1 cellular context compared by ENCODE assay signal in the genomic region with DNA sequence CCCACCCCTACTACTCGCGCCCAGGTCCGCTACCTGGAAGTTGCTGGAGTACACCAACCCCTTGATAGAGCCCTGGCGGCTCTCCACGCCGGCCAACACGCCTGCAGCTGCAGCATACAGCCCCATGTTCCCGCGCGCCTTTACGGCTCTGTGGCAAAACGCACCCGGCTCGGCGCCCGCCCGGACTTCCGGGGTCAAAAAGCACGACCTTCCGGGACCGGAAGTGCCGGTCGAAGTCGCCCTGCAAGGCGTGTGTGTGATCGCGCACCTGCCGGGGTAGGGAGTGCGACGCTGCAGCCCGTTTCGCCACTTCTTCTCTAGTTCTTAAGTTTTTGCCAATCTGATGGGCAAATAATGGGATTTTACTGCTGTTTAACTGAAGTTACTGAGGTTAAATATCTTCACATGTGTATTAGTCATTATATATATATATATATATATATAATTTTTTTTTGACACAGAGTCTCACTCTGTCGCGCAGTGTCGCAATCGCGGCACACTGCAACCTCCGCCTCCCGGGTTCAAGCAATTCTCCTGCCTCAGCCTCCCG.
TF ChIP-seq lines count a peak whose summit lies in the region.

NSUN5 (minus strand) TSS at position 162 of the 550 bp plus-strand sequence; CDS start at position 126, 36 bp downstream.

TF ChIP-seq in HepG2, 621 proteins besides CTCF, POLR2A, EP300 and RAD21 (continued from another document and continues in another):
- TF ChIP-seq, protein P1, sequence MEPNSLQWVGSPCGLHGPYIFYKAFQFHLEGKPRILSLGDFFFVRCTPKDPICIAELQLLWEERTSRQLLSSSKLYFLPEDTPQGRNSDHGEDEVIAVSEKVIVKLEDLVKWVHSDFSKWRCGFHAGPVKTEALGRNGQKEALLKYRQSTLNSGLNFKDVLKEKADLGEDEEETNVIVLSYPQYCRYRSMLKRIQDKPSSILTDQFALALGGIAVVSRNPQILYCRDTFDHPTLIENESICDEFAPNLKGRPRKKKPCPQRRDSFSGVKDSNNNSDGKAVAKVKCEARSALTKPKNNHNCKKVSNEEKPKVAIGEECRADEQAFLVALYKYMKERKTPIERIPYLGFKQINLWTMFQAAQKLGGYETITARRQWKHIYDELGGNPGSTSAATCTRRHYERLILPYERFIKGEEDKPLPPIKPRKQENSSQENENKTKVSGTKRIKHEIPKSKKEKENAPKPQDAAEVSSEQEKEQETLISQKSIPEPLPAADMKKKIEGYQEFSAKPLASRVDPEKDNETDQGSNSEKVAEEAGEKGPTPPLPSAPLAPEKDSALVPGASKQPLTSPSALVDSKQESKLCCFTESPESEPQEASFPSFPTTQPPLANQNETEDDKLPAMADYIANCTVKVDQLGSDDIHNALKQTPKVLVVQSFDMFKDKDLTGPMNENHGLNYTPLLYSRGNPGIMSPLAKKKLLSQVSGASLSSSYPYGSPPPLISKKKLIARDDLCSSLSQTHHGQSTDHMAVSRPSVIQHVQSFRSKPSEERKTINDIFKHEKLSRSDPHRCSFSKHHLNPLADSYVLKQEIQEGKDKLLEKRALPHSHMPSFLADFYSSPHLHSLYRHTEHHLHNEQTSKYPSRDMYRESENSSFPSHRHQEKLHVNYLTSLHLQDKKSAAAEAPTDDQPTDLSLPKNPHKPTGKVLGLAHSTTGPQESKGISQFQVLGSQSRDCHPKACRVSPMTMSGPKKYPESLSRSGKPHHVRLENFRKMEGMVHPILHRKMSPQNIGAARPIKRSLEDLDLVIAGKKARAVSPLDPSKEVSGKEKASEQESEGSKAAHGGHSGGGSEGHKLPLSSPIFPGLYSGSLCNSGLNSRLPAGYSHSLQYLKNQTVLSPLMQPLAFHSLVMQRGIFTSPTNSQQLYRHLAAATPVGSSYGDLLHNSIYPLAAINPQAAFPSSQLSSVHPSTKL (CRISPR knock-in tag; IDR thresholded peaks at IDR 0.05), result peak; percentile 68
- TF ChIP-seq XBP1 (CRISPR knock-in tag; IDR thresholded peaks at IDR 0.05) (0 out of 2 replicates have a peak, but pooled peaks have one; percentile 56), ZKSCAN1 (IDR thresholded peaks at IDR 0.05; ENCODE audit: low read length) (no peak), ZNF7 (CRISPR knock-in tag; IDR thresholded peaks at IDR 0.05) (no peak), ZNF24 (IDR thresholded peaks at IDR 0.05) (no peak), ZNF33A (CRISPR knock-in tag; IDR thresholded peaks at IDR 0.05; ENCODE audit: borderline replicate concordance) (0 out of 2 replicates have a peak, but pooled peaks have one; percentile 25), ZNF143 (CRISPR knock-in tag; IDR thresholded peaks at IDR 0.05) (peak; percentile 71), UBTF (CRISPR knock-in tag; IDR thresholded peaks at IDR 0.05) (no peak), CBFB (CRISPR knock-in tag; IDR thresholded peaks at IDR 0.05) (peak; percentile 59; the same call in 1 of the 2 replicates), KDM5B (CRISPR knock-in tag; IDR thresholded peaks at IDR 0.05; ENCODE audit: borderline replicate concordance) (peak; percentile 95; the same call in 1 of the 2 replicates), RBM39 (IDR thresholded peaks at IDR 0.05; ENCODE audit: low read depth, low read length, poor library complexity, severe bottlenecking) (peak; percentile 66), ZNF570 (CRISPR knock-in tag; IDR thresholded peaks at IDR 0.05; ENCODE audit: borderline replicate concordance) (no peak), NR2F1 (CRISPR knock-in tag; IDR thresholded peaks at IDR 0.05) (peak; percentile 88 to 91), ZNF564 (CRISPR knock-in tag; IDR thresholded peaks at IDR 0.05) (peak; percentile 85; the same call in 1 of the 2 replicates), RORA (CRISPR knock-in tag; IDR thresholded peaks at IDR 0.05) (no peak), DRAP1 (CRISPR knock-in tag; IDR thresholded peaks at IDR 0.05) (peak; percentile 73), ZNF136 (CRISPR knock-in tag; IDR thresholded peaks at IDR 0.05; ENCODE audit: low read depth) (peak; percentile 40; the same call in 1 of the 2 replicates), SOX5 (CRISPR knock-in tag; IDR thresholded peaks at IDR 0.05; ENCODE audit: borderline replicate concordance) (peak; percentile 54; the same call in 1 of the 2 replicates), MATR3 (CRISPR knock-in tag; IDR thresholded peaks at IDR 0.05) (no peak), ZNF552 (CRISPR knock-in tag; IDR thresholded peaks at IDR 0.05; ENCODE audit: borderline replicate concordance) (peak; percentile 93; the same call in 1 of the 2 replicates), KAT8 (CRISPR knock-in tag; IDR thresholded peaks at IDR 0.05) (peak; percentile 98), NR3C1 (CRISPR knock-in tag; IDR thresholded peaks at IDR 0.05) (no peak), TCF12 (IDR thresholded peaks at IDR 0.05) (no peak), TCF12 (CRISPR knock-in tag; IDR thresholded peaks at IDR 0.05) (no peak), ESRRA (CRISPR knock-in tag; IDR thresholded peaks at IDR 0.05; ENCODE audit: low read depth) (peak; percentile 92; the same call in 1 of the 2 replicates), SMC3 (IDR thresholded peaks at IDR 0.05; ENCODE audit: low read length) (no peak), GRHL1 (CRISPR knock-in tag; conservative IDR thresholded peaks at IDR 0.05) (no peak), ZNF616 (CRISPR knock-in tag; IDR thresholded peaks at IDR 0.05; ENCODE audit: low read depth) (peak; percentile 70; the same call in 1 of the 2 replicates), ZNF234 (CRISPR knock-in tag; conservative IDR thresholded peaks at IDR 0.05) (no peak), ZFP90 (CRISPR knock-in tag; IDR thresholded peaks at IDR 0.05; ENCODE audit: borderline replicate concordance) (peak; percentile 82), ZFP36 (IDR thresholded peaks at IDR 0.05; ENCODE audit: borderline replicate concordance, low read depth, low read length, partially characterized antibody) (no peak), DMAP1 (CRISPR knock-in tag; IDR thresholded peaks at IDR 0.05) (peak; percentile 91), ARID2 (CRISPR knock-in tag; IDR thresholded peaks at IDR 0.05; ENCODE audit: borderline replicate concordance) (no peak), SSRP1 (CRISPR knock-in tag; IDR thresholded peaks at IDR 0.05) (no peak), ZNF546 (CRISPR knock-in tag; conservative IDR thresholded peaks at IDR 0.05) (peak; percentile 90; the same call in 1 of the 2 replicates)
- TF ChIP-seq, protein P2, sequence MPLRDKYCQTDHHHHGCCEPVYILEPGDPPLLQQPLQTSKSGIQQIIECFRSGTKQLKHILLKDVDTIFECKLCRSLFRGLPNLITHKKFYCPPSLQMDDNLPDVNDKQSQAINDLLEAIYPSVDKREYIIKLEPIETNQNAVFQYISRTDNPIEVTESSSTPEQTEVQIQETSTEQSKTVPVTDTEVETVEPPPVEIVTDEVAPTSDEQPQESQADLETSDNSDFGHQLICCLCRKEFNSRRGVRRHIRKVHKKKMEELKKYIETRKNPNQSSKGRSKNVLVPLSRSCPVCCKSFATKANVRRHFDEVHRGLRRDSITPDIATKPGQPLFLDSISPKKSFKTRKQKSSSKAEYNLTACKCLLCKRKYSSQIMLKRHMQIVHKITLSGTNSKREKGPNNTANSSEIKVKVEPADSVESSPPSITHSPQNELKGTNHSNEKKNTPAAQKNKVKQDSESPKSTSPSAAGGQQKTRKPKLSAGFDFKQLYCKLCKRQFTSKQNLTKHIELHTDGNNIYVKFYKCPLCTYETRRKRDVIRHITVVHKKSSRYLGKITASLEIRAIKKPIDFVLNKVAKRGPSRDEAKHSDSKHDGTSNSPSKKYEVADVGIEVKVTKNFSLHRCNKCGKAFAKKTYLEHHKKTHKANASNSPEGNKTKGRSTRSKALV (CRISPR knock-in tag; IDR thresholded peaks at IDR 0.05), result peak; percentile 88; the same call in 1 of the 2 replicates
- TF ChIP-seq, protein P3, sequence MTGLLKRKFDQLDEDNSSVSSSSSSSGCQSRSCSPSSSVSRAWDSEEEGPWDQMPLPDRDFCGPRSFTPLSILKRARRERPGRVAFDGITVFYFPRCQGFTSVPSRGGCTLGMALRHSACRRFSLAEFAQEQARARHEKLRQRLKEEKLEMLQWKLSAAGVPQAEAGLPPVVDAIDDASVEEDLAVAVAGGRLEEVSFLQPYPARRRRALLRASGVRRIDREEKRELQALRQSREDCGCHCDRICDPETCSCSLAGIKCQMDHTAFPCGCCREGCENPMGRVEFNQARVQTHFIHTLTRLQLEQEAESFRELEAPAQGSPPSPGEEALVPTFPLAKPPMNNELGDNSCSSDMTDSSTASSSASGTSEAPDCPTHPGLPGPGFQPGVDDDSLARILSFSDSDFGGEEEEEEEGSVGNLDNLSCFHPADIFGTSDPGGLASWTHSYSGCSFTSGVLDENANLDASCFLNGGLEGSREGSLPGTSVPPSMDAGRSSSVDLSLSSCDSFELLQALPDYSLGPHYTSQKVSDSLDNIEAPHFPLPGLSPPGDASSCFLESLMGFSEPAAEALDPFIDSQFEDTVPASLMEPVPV (CRISPR knock-in tag; IDR thresholded peaks at IDR 0.05), result peak; percentile 74
- TF ChIP-seq, protein P4, sequence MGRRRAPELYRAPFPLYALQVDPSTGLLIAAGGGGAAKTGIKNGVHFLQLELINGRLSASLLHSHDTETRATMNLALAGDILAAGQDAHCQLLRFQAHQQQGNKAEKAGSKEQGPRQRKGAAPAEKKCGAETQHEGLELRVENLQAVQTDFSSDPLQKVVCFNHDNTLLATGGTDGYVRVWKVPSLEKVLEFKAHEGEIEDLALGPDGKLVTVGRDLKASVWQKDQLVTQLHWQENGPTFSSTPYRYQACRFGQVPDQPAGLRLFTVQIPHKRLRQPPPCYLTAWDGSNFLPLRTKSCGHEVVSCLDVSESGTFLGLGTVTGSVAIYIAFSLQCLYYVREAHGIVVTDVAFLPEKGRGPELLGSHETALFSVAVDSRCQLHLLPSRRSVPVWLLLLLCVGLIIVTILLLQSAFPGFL (CRISPR knock-in tag; IDR thresholded peaks at IDR 0.05), result no peak
- TF ChIP-seq, protein P5, sequence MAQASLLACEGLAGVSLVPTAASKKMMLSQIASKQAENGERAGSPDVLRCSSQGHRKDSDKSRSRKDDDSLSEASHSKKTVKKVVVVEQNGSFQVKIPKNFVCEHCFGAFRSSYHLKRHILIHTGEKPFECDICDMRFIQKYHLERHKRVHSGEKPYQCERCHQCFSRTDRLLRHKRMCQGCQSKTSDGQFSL (CRISPR knock-in tag; IDR thresholded peaks at IDR 0.05), result peak; percentile 42; the same call in 1 of the 2 replicates
